ENCODE assay signal across 8 cellular contexts in the genomic region with DNA sequence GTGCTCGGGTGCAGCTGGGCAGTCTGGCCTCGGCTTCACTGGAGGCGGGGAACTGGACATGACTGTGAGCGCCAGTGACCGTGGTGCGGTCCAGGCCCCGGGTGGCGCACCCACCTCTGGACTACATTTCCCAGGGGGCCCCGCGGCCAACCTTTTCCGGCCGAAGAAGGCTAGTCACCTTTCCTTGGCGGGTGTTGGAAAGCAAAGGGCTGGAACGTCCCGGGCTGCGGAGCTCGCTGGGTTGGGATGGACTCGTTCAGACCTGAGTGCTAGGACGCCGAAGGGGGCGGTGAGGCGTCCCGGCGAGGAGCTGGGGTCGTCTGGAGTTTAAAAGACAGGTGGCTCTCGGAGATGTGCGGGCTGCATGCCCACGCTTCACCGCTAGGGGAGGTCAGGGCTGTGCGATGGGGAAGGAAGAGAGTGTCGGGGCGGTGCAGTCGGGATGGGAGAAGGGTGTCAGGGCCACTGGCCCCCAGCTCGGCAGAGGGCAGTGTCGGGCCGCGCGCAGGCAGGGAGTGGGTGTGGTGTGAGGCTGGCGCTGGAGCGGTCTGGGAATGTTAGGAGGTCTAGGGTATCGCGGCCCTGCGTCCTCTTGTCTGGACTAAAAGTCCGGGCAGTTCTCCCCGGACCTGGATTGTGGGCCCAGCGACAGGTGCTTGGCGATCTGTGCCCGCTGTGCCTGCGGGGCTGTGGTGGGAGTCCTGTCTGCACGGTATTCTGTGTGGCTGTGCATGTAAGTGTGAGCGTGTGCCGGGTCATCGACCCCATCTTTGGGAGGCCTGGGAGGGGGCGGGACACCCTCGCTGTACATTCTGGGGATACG.
DNase-seq lines count a peak whose midpoint lies in the region; ATAC-seq and TF ChIP-seq lines count a peak whose summit lies in the region.

No MANE protein-coding gene starts in this region.

- H3K9ac ChIP-seq in stomach smooth muscle (ENCODE audit: low read length in 2 of 2): peak overlapping the region; percentile 69 to 76

- peak; percentile 70 to 87 for DNase-seq in AML-193 (lab: John Stamatoyannopoulos, UW)
- peak; percentile 90 for DNase-seq in NCI-H526 treated with DMSO at 0.1 percent for 48 hours (lab: John Stamatoyannopoulos, UW)
- DNase-seq in activated T-helper 9 cell treated with anti-CD3 and anti-CD28 coated beads, Interleukin-2, amount 50 U/mL, for 16 hours (ENCODE audit: low read depth): peak; percentile 59
- peak; percentile 75 for DNase-seq in fibroblast of pulmonary artery (ENCODE audit: low read depth)

- H3K9me3 ChIP-seq in neutrophil (no peaks in the 10 kb centered on the region), stomach smooth muscle (ENCODE audit: control insufficient read depth in 2 of 2, low read length in 2 of 2) (no peaks in the 10 kb centered on the region)

- H3K27ac ChIP-seq in neutrophil (peak overlapping the region; percentile 29), stomach smooth muscle (ENCODE audit: low read length) (peak overlapping the region; percentile 55)

- H3K4me3 ChIP-seq in fibroblast of pulmonary artery (replicated peaks; ENCODE audit: low read depth, low read length) (peak overlapping the region; percentile 77), neutrophil (ENCODE audit: low read depth in 1 of 2, low read length in 1 of 2) (peak overlapping the region; percentile 54 to 62), stomach smooth muscle (ENCODE audit: low read length in 2 of 2) (peak overlapping the region; percentile 90 to 94)

- TF ChIP-seq CTCF in fibroblast of pulmonary artery (IDR thresholded peaks at IDR 0.05; ENCODE audit: low read length, missing control alignments) (peak; percentile 63), neutrophil (IDR thresholded peaks at IDR 0.05) (no peak)

- H3K36me3 ChIP-seq in neutrophil (no peaks in the 10 kb centered on the region), stomach smooth muscle (ENCODE audit: control insufficient read depth in 2 of 2, insufficient read depth in 2 of 2, low read length in 2 of 2) (peaks cover 0 to 2% of the 10 kb centered on the region in 2 donors)

- H3K27me3 ChIP-seq in neutrophil (no peaks in the 10 kb centered on the region), stomach smooth muscle (ENCODE audit: control insufficient read depth in 1 of 2, insufficient read depth in 2 of 2, low read length in 2 of 2) (no peaks in the 10 kb centered on the region)

- H3K4me1 ChIP-seq in neutrophil (ENCODE audit: control insufficient read depth in 1 of 2, insufficient read depth in 1 of 2, low read depth in 1 of 2, low read length in 1 of 2): peaks cover 14 to 16% of the 10 kb centered on the region in 2 experiments
- peaks cover 16% of the 10 kb centered on the region for H3K4me1 ChIP-seq in stomach smooth muscle (ENCODE audit: control insufficient read depth, insufficient read depth, low read length)

- ATAC-seq in GM21576 (IDR thresholded peaks at IDR 0.05; ENCODE audit: unreplicated experiment) (peak; percentile 78), GM18868 (IDR thresholded peaks at IDR 0.05; ENCODE audit: unreplicated experiment) (no peak)
